Comparison of ENCODE assay signal across 13 cellular contexts in genomic region chr1:32695098-32695904, GRCh38. TPM values are rescaled to one million over a fixed set of nuclear protein-coding genes. Genes with fewer than 3 reads are reported as not detected.
DNase-seq lines count a peak whose midpoint lies in the region; ATAC-seq and TF ChIP-seq lines count a peak whose summit lies in the region.
"Had no signal": no experiment of that assay in that cellular context is flagged by ENCODE, and none has a peak within 500 bp of the region (broad histone marks: within the 10 kb centered on the region; RNA-seq: fewer than 3 reads in every experiment).

No MANE protein-coding gene starts in this region.

- H3K9me3 ChIP-seq in colonic mucosa: no peaks in the 10 kb centered on the region
- H3K9me3 ChIP-seq: Caco-2 had no signal

- no peaks in the 10 kb centered on the region for H3K9me3 Mint-ChIP-seq in activated CD8-positive, alpha-beta memory T cell treated with anti-CD3 and anti-CD28 coated beads, Interleukin-2, amount 10 ng/mL, durations not matched to agents 7 days and 5 days (ENCODE audit: low read depth)
- H3K9me3 Mint-ChIP-seq: activated naive CD4-positive, alpha-beta T cell treated with anti-CD3 and anti-CD28 coated beads, Interleukin-2, amount 50 U/mL, for 24 hours; stimulated activated memory B cell treated with anti-CD40 and anti-IgM and Interleukin-4, amounts not matched to agents 10 μg/mL and 1 μg/mL and 100 μg/mL, for 72 hours had no signal

- no peak overlapping the region for H3K9ac ChIP-seq in colonic mucosa (ENCODE audit: low read depth in 2 of 2, low read length in 2 of 2)

- H3K27me3 Mint-ChIP-seq in activated CD8-positive, alpha-beta memory T cell treated with anti-CD3 and anti-CD28 coated beads, Interleukin-2, amount 10 ng/mL, durations not matched to agents 7 days and 5 days: peaks cover 12% of the 10 kb centered on the region
- H3K27me3 Mint-ChIP-seq: activated naive CD4-positive, alpha-beta T cell treated with anti-CD3 and anti-CD28 coated beads, Interleukin-2, amount 50 U/mL, for 24 hours; stimulated activated memory B cell treated with anti-CD40 and anti-IgM and Interleukin-4, amounts not matched to agents 10 μg/mL and 1 μg/mL and 100 μg/mL, for 72 hours had no signal

- H3K27ac Mint-ChIP-seq in activated CD8-positive, alpha-beta memory T cell treated with anti-CD3 and anti-CD28 coated beads, Interleukin-2, amount 10 ng/mL, durations not matched to agents 7 days and 5 days: no peak overlapping the region
- H3K27ac Mint-ChIP-seq: activated naive CD4-positive, alpha-beta T cell treated with anti-CD3 and anti-CD28 coated beads, Interleukin-2, amount 50 U/mL, for 24 hours; stimulated activated memory B cell treated with anti-CD40 and anti-IgM and Interleukin-4, amounts not matched to agents 10 μg/mL and 1 μg/mL and 100 μg/mL, for 72 hours had no signal

- H3K4me3 Mint-ChIP-seq in activated CD8-positive, alpha-beta memory T cell treated with anti-CD3 and anti-CD28 coated beads, Interleukin-2, amount 10 ng/mL, durations not matched to agents 7 days and 5 days: no peak overlapping the region
- H3K4me3 Mint-ChIP-seq: activated naive CD4-positive, alpha-beta T cell treated with anti-CD3 and anti-CD28 coated beads, Interleukin-2, amount 50 U/mL, for 24 hours; stimulated activated memory B cell treated with anti-CD40 and anti-IgM and Interleukin-4, amounts not matched to agents 10 μg/mL and 1 μg/mL and 100 μg/mL, for 72 hours had no signal

- no peak overlapping the region for H3K27ac ChIP-seq in colonic mucosa

- no peak for ATAC-seq in activated CD8-positive, alpha-beta memory T cell treated with anti-CD3 and anti-CD28 coated beads, Interleukin-2, amount 10 ng/mL, durations not matched to agents 7 days and 5 days
- no peak for ATAC-seq in GM19324 (IDR thresholded peaks at IDR 0.05; ENCODE audit: low FRiP score, unreplicated experiment)
- no peak for ATAC-seq in HG02759 (IDR thresholded peaks at IDR 0.05; ENCODE audit: unreplicated experiment)
- no peak for ATAC-seq in GM21447 (IDR thresholded peaks at IDR 0.05; ENCODE audit: unreplicated experiment)
- ATAC-seq: stimulated activated memory B cell treated with anti-CD40 and anti-IgM and Interleukin-4, amounts not matched to agents 10 μg/mL and 1 μg/mL and 100 μg/mL, for 72 hours had no signal

- DNase-seq in AG08396 (ENCODE audit: low spot score) (peak; percentile 68), M059J (ENCODE audit: low read depth) (peak; percentile 97), colonic mucosa (peak; percentile 50), medulla oblongata (ENCODE audit: extremely low spot score) (peak; percentile 57)
- DNase-seq in activated CD8-positive, alpha-beta memory T cell treated with anti-CD3 and anti-CD28 coated beads, Interleukin-2, amount 10 ng/mL, durations not matched to agents 7 days and 5 days: no peak
- DNase-seq: Caco-2, mesendoderm, NCI-H510A treated with DMSO at 0.1 percent for 48 hours had no signal

- no peaks in the 10 kb centered on the region for H3K27me3 ChIP-seq in colonic mucosa

- peaks cover 7% of the 10 kb centered on the region for H3K4me1 Mint-ChIP-seq in activated CD8-positive, alpha-beta memory T cell treated with anti-CD3 and anti-CD28 coated beads, Interleukin-2, amount 10 ng/mL, durations not matched to agents 7 days and 5 days
- H3K4me1 Mint-ChIP-seq: activated naive CD4-positive, alpha-beta T cell treated with anti-CD3 and anti-CD28 coated beads, Interleukin-2, amount 50 U/mL, for 24 hours had no signal

- no peaks in the 10 kb centered on the region for H3K4me1 ChIP-seq in colonic mucosa
- H3K4me1 ChIP-seq: Caco-2 had no signal

- CTCF ChIA-PET in activated CD8-positive, alpha-beta memory T cell treated with anti-CD3 and anti-CD28 coated beads, Interleukin-2, amount 10 ng/mL, durations not matched to agents 7 days and 5 days (lab: Charles Lee): interaction anchor here (2.1 kb wide), 1 partner anchor 17 kb away, joined by 10 read pairs; no protein-coding TSS in a partner anchor

- no peaks in the 10 kb centered on the region for H3K36me3 ChIP-seq in colonic mucosa

- no peaks in the 10 kb centered on the region for H3K36me3 Mint-ChIP-seq in activated CD8-positive, alpha-beta memory T cell treated with anti-CD3 and anti-CD28 coated beads, Interleukin-2, amount 10 ng/mL, durations not matched to agents 7 days and 5 days

- intact Hi-C loops in colonic mucosa (cut with DNase I): no loop called here

- TF ChIP-seq CTCF in colonic mucosa (IDR thresholded peaks at IDR 0.05): no peak

- no peak overlapping the region for H3K4me3 ChIP-seq in colonic mucosa

RNA-seq across cellular contexts. Expression of gene SYNC, which starts 7.3 kb away (rescaled TPM):
- 22.3 and 38.2 TPM in 2 replicates for total RNA-seq in M059J (2014; rRNA removed; shearing (Covaris generic))
- total RNA-seq in colonic mucosa: 10 to 100 TPM in 1 of 2 donors, 1 to 10 TPM in 1; 6.6 to 10.6 TPM
- not detected for total RNA-seq in activated CD8-positive, alpha-beta memory T cell treated with anti-CD3 and anti-CD28 coated beads, Interleukin-2, amount 10 ng/mL, durations not matched to agents 7 days and 5 days

RNA-seq across cellular contexts. Expression of gene RBBP4, which starts 44.3 kb away (rescaled TPM):
- 182 and 233 TPM in 2 replicates for total RNA-seq in M059J (2014; rRNA removed; shearing (Covaris generic))
- total RNA-seq in colonic mucosa: 100 to 1,000 TPM; 155 to 171 TPM
- 100 to 1,000 TPM; 284 to 336 TPM for total RNA-seq in activated CD8-positive, alpha-beta memory T cell treated with anti-CD3 and anti-CD28 coated beads, Interleukin-2, amount 10 ng/mL, durations not matched to agents 7 days and 5 days

RNA-seq across cellular contexts. Expression of gene ZBTB8OS, which starts 45.0 kb away (rescaled TPM):
- 85.1 and 88.1 TPM in 2 replicates for total RNA-seq in M059J (2014; rRNA removed; shearing (Covaris generic))
- 10 to 100 TPM; 42.4 to 45.7 TPM for total RNA-seq in colonic mucosa
- total RNA-seq in activated CD8-positive, alpha-beta memory T cell treated with anti-CD3 and anti-CD28 coated beads, Interleukin-2, amount 10 ng/mL, durations not matched to agents 7 days and 5 days: 10 to 100 TPM; 70.5 to 75.8 TPM

Comparison
In these comparisons a context has a peak if more than half of its experiments do, and no peak if none do; other contexts are left out.
1. RNA of gene SYNC, which starts 7.3 kb away (total RNA-seq): 22.3 to 38.2 TPM in M059J and 6.6 to 10.6 TPM in colonic mucosa; not detected in activated CD8-positive, alpha-beta memory T cell treated with anti-CD3 and anti-CD28 coated beads, Interleukin-2, amount 10 ng/mL, durations not matched to agents 7 days and 5 days; every median in the first group is over 4 times any median in the second.